Comparison of ENCODE assay signal across 1 cellular context in genomic region chr6:6758915-6759654, GRCh38.
TF ChIP-seq lines count a peak whose summit lies in the region.

No MANE protein-coding gene starts in this region.

TF ChIP-seq in K562, 482 proteins besides CTCF, POLR2A, EP300 and RAD21 (continued from another document and continues in another):
- TF ChIP-seq MBD1 (CRISPR knock-in tag; IDR thresholded peaks at IDR 0.05) (peak; percentile 34; the same call in 1 of the 2 replicates), NEUROD1 (IDR thresholded peaks at IDR 0.05; ENCODE audit: borderline replicate concordance, low read depth, low read length, partially characterized antibody) (peak; percentile 12), FOXJ3 (CRISPR knock-in tag; IDR thresholded peaks at IDR 0.05) (peak; percentile 77), HMBOX1 (IDR thresholded peaks at IDR 0.05) (0 out of 2 replicates have a peak, but pooled peaks have one; percentile 36), MCM2 (IDR thresholded peaks at IDR 0.05; ENCODE audit: low read depth) (no peak), RFX5 (IDR thresholded peaks at IDR 0.05; ENCODE audit: low read depth, low read length) (no peak), PHF21A (IDR thresholded peaks at IDR 0.05; ENCODE audit: borderline replicate concordance, low read depth) (no peak), MAX (CRISPR knock-in tag; IDR thresholded peaks at IDR 0.05) (peak; percentile 29; the same call in 1 of the 2 replicates), CSDE1 (IDR thresholded peaks at IDR 0.05) (peak in 1 of 2 experiments; percentile 58; a peak in 1 of 4 replicates), ZBTB1 (CRISPR knock-in tag; IDR thresholded peaks at IDR 0.05; ENCODE audit: borderline replicate concordance, low read depth) (0 out of 2 replicates have a peak, but pooled peaks have one; percentile 23), GATA2 (CRISPR knock-in tag; IDR thresholded peaks at IDR 0.05) (no peak), ARID2 (IDR thresholded peaks at IDR 0.05) (peak; percentile 66), ATF3 (IDR thresholded peaks at IDR 0.05) (no peak), ATF3 (CRISPR knock-in tag; conservative IDR thresholded peaks at IDR 0.05) (0 out of 2 replicates have a peak, but pooled peaks have one; percentile 72), HCFC1 (IDR thresholded peaks at IDR 0.05; ENCODE audit: low read depth, low read length) (peak; percentile 20; the same call in 1 of the 2 replicates), GABPB1 (CRISPR knock-in tag; IDR thresholded peaks at IDR 0.05) (0 out of 2 replicates have a peak, but pooled peaks have one; percentile 54), ZMIZ1 (IDR thresholded peaks at IDR 0.05; ENCODE audit: low read depth in 2 of 2, low read length in 2 of 2) (0 out of 4 replicates have a peak, but pooled peaks of 1 of the 2 experiments have one; percentile 25), SETDB1 (IDR thresholded peaks at IDR 0.05; ENCODE audit: low read length) (no peak), ATF7 (IDR thresholded peaks at IDR 0.05) (peak; percentile 28; the same call in 1 of the 2 replicates), FOXA1 (IDR thresholded peaks at IDR 0.05; ENCODE audit: borderline replicate concordance) (peak; percentile 76), DEAF1 (CRISPR knock-in tag; IDR thresholded peaks at IDR 0.05) (peak; percentile 52), MTA1 (IDR thresholded peaks at IDR 0.05; ENCODE audit: borderline replicate concordance) (no peak), SMC3 (conservative IDR thresholded peaks at IDR 0.05; ENCODE audit: insufficient read depth, low read depth, low read length) (peak; percentile 84), CTBP1 (IDR thresholded peaks at IDR 0.05; ENCODE audit: borderline replicate concordance) (peak; percentile 61), FOXA3 (CRISPR knock-in tag; conservative IDR thresholded peaks at IDR 0.05 in 1 of 2, IDR thresholded peaks at IDR 0.05 in 1 of 2) (peak; percentile 98 to 99), BHLHE40 (IDR thresholded peaks at IDR 0.05; ENCODE audit: low read length) (0 out of 2 replicates have a peak, but pooled peaks have one; percentile 28), SOX6 (IDR thresholded peaks at IDR 0.05) (0 out of 2 replicates have a peak, but pooled peaks have one; percentile 12), MYC (IDR thresholded peaks at IDR 0.05; ENCODE audit: low read depth, low read length) (0 out of 2 replicates have a peak, but pooled peaks have one; percentile 12), MYC (CRISPR knock-in tag; IDR thresholded peaks at IDR 0.05; ENCODE audit: borderline replicate concordance, low read depth) (no peak), RB1 (IDR thresholded peaks at IDR 0.05; ENCODE audit: low read depth) (peak; percentile 38; the same call in 1 of the 2 replicates), BMI1 (IDR thresholded peaks at IDR 0.05; ENCODE audit: low read length) (peak; percentile 76), JUNB (CRISPR knock-in tag; conservative IDR thresholded peaks at IDR 0.05) (no peak), RFX1 (IDR thresholded peaks at IDR 0.05) (peak; percentile 97), SRF (CRISPR knock-in tag; IDR thresholded peaks at IDR 0.05) (peak in 1 of 2 experiments; percentile 90; a peak in 2 of 4 replicates), ZFPM2 (CRISPR knock-in tag; IDR thresholded peaks at IDR 0.05) (no peak), FOXK1 (CRISPR knock-in tag; IDR thresholded peaks at IDR 0.05; ENCODE audit: borderline replicate concordance) (peak; percentile 81), GATAD2B (IDR thresholded peaks at IDR 0.05; ENCODE audit: borderline replicate concordance) (no peak), TBL1XR1 (IDR thresholded peaks at IDR 0.05; ENCODE audit: low read length in 2 of 2) (peak in 1 of 2 experiments; percentile 23; a peak in 1 of 4 replicates), MXI1 (IDR thresholded peaks at IDR 0.05; ENCODE audit: low read depth, low read length) (peak; percentile 77), VEZF1 (CRISPR knock-in tag; IDR thresholded peaks at IDR 0.05) (peak; percentile 9; the same call in 1 of the 2 replicates), RCOR1 (IDR thresholded peaks at IDR 0.05; ENCODE audit: borderline replicate concordance in 1 of 2, low read depth in 2 of 2, low read length in 2 of 2) (peak in 1 of 2 experiments; percentile 30; a peak in 1 of 4 replicates)
- TF ChIP-seq, protein P1, sequence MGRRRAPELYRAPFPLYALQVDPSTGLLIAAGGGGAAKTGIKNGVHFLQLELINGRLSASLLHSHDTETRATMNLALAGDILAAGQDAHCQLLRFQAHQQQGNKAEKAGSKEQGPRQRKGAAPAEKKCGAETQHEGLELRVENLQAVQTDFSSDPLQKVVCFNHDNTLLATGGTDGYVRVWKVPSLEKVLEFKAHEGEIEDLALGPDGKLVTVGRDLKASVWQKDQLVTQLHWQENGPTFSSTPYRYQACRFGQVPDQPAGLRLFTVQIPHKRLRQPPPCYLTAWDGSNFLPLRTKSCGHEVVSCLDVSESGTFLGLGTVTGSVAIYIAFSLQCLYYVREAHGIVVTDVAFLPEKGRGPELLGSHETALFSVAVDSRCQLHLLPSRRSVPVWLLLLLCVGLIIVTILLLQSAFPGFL (CRISPR knock-in tag; IDR thresholded peaks at IDR 0.05), result 0 out of 2 replicates have a peak, but pooled peaks have one; percentile 40
- TF ChIP-seq, protein P2, sequence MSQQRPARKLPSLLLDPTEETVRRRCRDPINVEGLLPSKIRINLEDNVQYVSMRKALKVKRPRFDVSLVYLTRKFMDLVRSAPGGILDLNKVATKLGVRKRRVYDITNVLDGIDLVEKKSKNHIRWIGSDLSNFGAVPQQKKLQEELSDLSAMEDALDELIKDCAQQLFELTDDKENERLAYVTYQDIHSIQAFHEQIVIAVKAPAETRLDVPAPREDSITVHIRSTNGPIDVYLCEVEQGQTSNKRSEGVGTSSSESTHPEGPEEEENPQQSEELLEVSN (IDR thresholded peaks at IDR 0.05; ENCODE audit: borderline replicate concordance in 1 of 2, extremely low read depth in 1 of 2, insufficient read depth in 1 of 2, insufficient read length in 1 of 2, low read depth in 1 of 2, low read length in 1 of 2, poor library complexity in 1 of 2, severe bottlenecking in 1 of 2), result peak in 1 of 2 experiments; percentile 7
- TF ChIP-seq, protein P3, sequence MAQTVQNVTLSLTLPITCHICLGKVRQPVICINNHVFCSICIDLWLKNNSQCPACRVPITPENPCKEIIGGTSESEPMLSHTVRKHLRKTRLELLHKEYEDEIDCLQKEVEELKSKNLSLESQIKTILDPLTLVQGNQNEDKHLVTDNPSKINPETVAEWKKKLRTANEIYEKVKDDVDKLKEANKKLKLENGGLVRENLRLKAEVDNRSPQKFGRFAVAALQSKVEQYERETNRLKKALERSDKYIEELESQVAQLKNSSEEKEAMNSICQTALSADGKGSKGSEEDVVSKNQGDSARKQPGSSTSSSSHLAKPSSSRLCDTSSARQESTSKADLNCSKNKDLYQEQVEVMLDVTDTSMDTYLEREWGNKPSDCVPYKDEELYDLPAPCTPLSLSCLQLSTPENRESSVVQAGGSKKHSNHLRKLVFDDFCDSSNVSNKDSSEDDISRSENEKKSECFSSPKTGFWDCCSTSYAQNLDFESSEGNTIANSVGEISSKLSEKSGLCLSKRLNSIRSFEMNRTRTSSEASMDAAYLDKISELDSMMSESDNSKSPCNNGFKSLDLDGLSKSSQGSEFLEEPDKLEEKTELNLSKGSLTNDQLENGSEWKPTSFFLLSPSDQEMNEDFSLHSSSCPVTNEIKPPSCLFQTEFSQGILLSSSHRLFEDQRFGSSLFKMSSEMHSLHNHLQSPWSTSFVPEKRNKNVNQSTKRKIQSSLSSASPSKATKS (CRISPR knock-in tag; IDR thresholded peaks at IDR 0.05), result no peak
- TF ChIP-seq, protein P4, sequence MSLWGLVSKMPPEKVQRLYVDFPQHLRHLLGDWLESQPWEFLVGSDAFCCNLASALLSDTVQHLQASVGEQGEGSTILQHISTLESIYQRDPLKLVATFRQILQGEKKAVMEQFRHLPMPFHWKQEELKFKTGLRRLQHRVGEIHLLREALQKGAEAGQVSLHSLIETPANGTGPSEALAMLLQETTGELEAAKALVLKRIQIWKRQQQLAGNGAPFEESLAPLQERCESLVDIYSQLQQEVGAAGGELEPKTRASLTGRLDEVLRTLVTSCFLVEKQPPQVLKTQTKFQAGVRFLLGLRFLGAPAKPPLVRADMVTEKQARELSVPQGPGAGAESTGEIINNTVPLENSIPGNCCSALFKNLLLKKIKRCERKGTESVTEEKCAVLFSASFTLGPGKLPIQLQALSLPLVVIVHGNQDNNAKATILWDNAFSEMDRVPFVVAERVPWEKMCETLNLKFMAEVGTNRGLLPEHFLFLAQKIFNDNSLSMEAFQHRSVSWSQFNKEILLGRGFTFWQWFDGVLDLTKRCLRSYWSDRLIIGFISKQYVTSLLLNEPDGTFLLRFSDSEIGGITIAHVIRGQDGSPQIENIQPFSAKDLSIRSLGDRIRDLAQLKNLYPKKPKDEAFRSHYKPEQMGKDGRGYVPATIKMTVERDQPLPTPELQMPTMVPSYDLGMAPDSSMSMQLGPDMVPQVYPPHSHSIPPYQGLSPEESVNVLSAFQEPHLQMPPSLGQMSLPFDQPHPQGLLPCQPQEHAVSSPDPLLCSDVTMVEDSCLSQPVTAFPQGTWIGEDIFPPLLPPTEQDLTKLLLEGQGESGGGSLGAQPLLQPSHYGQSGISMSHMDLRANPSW (CRISPR knock-in tag; IDR thresholded peaks at IDR 0.05), result peak; percentile 68; the same call in 1 of the 2 replicates
